Comparison of ENCODE assay signal across 1 cellular context in the genomic region with DNA sequence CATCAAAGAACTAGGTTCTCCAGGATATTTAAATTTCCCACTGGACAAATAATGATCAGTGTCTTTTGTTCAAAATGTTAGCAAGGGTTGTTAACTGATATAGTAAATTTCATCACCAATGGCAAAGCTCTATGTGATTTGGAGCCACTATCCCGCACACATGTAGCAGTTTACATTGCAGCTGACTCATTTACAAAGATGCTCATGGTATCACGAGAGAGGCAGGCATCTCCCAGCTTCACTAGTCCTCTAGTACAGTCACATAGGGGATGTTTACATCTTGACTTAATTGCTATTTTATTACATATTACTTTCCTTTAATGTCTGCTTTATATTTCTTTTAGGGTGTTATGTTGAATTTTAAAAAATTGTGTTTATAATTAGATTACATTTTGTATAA.
TF ChIP-seq lines count a peak whose summit lies in the region.

No MANE protein-coding gene starts in this region.

TF ChIP-seq in IMR-90, 13 proteins besides CTCF, POLR2A, EP300 and RAD21:
- TF ChIP-seq RFX5 (IDR thresholded peaks at IDR 0.05; ENCODE audit: low read depth, low read length) = no peak
- TF ChIP-seq SMC3 (IDR thresholded peaks at IDR 0.05; ENCODE audit: low read depth, low read length) = no peak
- TF ChIP-seq MXI1 (IDR thresholded peaks at IDR 0.05; ENCODE audit: borderline replicate concordance, low read depth, low read length) = no peak
- no peak for TF ChIP-seq MAZ (IDR thresholded peaks at IDR 0.05; ENCODE audit: borderline replicate concordance, low read depth, low read length)
- no peak for TF ChIP-seq MAFK (IDR thresholded peaks at IDR 0.05; ENCODE audit: low read depth, low read length)
- no peak for TF ChIP-seq ELK1 (IDR thresholded peaks at IDR 0.05; ENCODE audit: borderline replicate concordance, low read depth, low read length)
- no peak for TF ChIP-seq CHD1 (IDR thresholded peaks at IDR 0.05; ENCODE audit: low read depth, low read length)
- TF ChIP-seq, protein P1, sequence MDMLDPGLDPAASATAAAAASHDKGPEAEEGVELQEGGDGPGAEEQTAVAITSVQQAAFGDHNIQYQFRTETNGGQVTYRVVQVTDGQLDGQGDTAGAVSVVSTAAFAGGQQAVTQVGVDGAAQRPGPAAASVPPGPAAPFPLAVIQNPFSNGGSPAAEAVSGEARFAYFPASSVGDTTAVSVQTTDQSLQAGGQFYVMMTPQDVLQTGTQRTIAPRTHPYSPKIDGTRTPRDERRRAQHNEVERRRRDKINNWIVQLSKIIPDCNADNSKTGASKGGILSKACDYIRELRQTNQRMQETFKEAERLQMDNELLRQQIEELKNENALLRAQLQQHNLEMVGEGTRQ (IDR thresholded peaks at IDR 0.05; ENCODE audit: low read depth, low read length) = no peak
- peak; percentile 79 for TF ChIP-seq BHLHE40 (IDR thresholded peaks at IDR 0.05; ENCODE audit: low read depth, low read length)
- TF ChIP-seq FOS (IDR thresholded peaks at IDR 0.05; ENCODE audit: low read depth, low read length) = peak; percentile 43; the same call in 1 of the 2 replicates
- no peak for TF ChIP-seq RCOR1 (IDR thresholded peaks at IDR 0.05; ENCODE audit: insufficient replicate concordance, low read length)
- TF ChIP-seq NFE2L2 (IDR thresholded peaks at IDR 0.05; ENCODE audit: low read depth, low read length) = no peak
- TF ChIP-seq CEBPB (IDR thresholded peaks at IDR 0.05; ENCODE audit: low read depth, low read length) = peak; percentile 38; the same call in 1 of the 2 replicates
